Comparison of ENCODE assay signal across 8 cellular contexts in the genomic region with DNA sequence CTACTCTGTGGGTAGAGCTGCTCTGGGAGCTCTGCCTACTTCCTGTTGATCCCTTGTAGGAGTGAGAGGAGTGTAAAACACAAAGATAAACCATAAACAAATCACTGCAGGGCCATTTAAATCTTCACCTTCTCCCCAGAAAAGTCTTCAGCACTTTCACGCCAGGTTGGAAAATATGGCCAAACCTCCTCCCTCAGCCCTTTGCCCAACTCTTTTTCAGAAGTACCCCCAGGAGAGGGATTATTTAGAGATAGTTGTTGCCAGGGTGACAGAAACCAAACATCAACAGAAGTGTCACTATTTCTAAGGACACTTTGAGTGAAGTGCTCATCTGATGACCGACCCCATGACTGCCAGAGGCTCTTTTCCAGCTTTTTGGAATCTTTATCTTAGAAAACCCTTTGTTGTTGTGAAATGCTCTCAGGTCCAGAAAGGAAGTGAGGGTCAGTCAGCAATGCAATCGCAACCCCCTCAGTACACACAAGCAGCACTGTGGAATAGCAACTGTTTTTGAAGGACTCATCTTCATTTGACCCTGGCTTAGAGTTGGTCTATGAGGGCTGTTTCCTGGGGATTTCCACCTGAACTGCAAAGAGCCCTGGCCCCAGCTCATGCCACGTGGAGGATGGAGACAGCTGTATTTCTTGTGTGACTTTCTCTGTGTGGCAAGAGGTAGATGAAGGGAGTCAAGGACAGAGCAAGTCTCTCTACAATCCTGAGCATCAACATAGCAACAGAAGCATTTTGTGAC. TPM values are rescaled to one million over a fixed set of nuclear protein-coding genes. Genes with fewer than 3 reads are reported as not detected.
A peak's percentile ranks its signal among the peaks of the same experiment; 100 is the strongest.
DNase-seq lines count a peak whose midpoint lies in the region; ATAC-seq and TF ChIP-seq lines count a peak whose summit lies in the region.
"Had no signal": no experiment of that assay in that cellular context is flagged by ENCODE, and none has a peak within 500 bp of the region (broad histone marks: within the 10 kb centered on the region; RNA-seq: fewer than 3 reads in every experiment).

No MANE protein-coding gene starts in this region.

- H3K9ac ChIP-seq in HUES48 (ENCODE audit: low read depth, low read length): no peak overlapping the region

- peak overlapping the region; percentile 11 for H3K4me3 Mint-ChIP-seq in central memory CD8-positive, alpha-beta T cell
- H3K4me3 Mint-ChIP-seq in natural killer cell: no peak overlapping the region

- no peaks in the 10 kb centered on the region for H3K9me3 ChIP-seq in HUES48 (ENCODE audit: control insufficient read depth, insufficient read depth, low read length)

- peaks cover 23% of the 10 kb centered on the region for H3K4me1 ChIP-seq in HUES48 (ENCODE audit: control insufficient read depth, insufficient read depth, low read length)

- no peaks in the 10 kb centered on the region; the same call in 1 of the 2 replicates for H3K27me3 ChIP-seq in HUES48 (ENCODE audit: control insufficient read depth, insufficient read depth, low read length)

- TF ChIP-seq CTCF in GM10266 (IDR thresholded peaks at IDR 0.05; ENCODE audit: control insufficient read depth, insufficient read depth, low read depth, missing control alignments) (no peak), natural killer cell (IDR thresholded peaks at IDR 0.05) (no peak), foreskin fibroblast (IDR thresholded peaks at IDR 0.05; ENCODE audit: low read depth, low read length) (no peak)

- H3K4me1 Mint-ChIP-seq in central memory CD8-positive, alpha-beta T cell: peaks cover 27% of the 10 kb centered on the region
- H3K4me1 Mint-ChIP-seq in natural killer cell: peaks cover 22 to 26% of the 10 kb centered on the region in 2 donors

- H3K27ac ChIP-seq in HUES48 (ENCODE audit: low read depth, low read length): peak overlapping the region; percentile 65

- DNase-seq in GM10266 (ENCODE audit: extremely low spot score) (peak; percentile 39), natural killer cell (no peak), NCI-H446 (lab: John Stamatoyannopoulos, UW) (no peak), foreskin fibroblast (no peak)
- no peak for DNase-seq in central memory CD8-positive, alpha-beta T cell (ENCODE audit: low spot score in 2 of 2)
- no peak for DNase-seq in activated CD8-positive, alpha-beta memory T cell treated with anti-CD3 and anti-CD28 coated beads, Interleukin-2, amount 50 U/mL, for 48 hours

- intact Hi-C loops in natural killer cell (cut with micrococcal nuclease): no loop called here

- H3K27me3 Mint-ChIP-seq in central memory CD8-positive, alpha-beta T cell: peaks cover under 1% of the 10 kb centered on the region
- H3K27me3 Mint-ChIP-seq in natural killer cell (ENCODE audit: low read depth in 2 of 2): peaks cover 5 to 8% of the 10 kb centered on the region in 2 donors

- peak; percentile 16 for ATAC-seq in central memory CD8-positive, alpha-beta T cell (replicated peaks; ENCODE audit: extremely low read depth, poor library complexity, severe bottlenecking)
- ATAC-seq in natural killer cell: peak; percentile 7 to 33 (median 30)

- H3K4me3 ChIP-seq in HUES48 (ENCODE audit: low read depth, low read length): no peak overlapping the region
- H3K4me3 ChIP-seq in foreskin fibroblast (ENCODE audit: low read depth in 1 of 2, low read length in 2 of 2): no peak overlapping the region
- H3K4me3 ChIP-seq: coronary artery had no signal

- H3K36me3 Mint-ChIP-seq in central memory CD8-positive, alpha-beta T cell (ENCODE audit: insufficient read depth): peaks cover 6% of the 10 kb centered on the region
- no peaks in the 10 kb centered on the region for H3K36me3 Mint-ChIP-seq in natural killer cell

- H3K9me3 Mint-ChIP-seq in central memory CD8-positive, alpha-beta T cell: no peaks in the 10 kb centered on the region
- H3K9me3 Mint-ChIP-seq in natural killer cell: peaks cover 0 to 2% of the 10 kb centered on the region in 2 donors

- no peaks in the 10 kb centered on the region for H3K36me3 ChIP-seq in HUES48 (ENCODE audit: control insufficient read depth, insufficient read depth, low read length)

- H3K27ac Mint-ChIP-seq in central memory CD8-positive, alpha-beta T cell (ENCODE audit: low read depth): no peak overlapping the region
- H3K27ac Mint-ChIP-seq in natural killer cell: peak overlapping the region in 1 of 2 donors; percentile 56

RNA-seq across cellular contexts. Expression of gene PPP1R21, which starts 24.6 kb away (rescaled TPM):
- total RNA-seq in natural killer cell: 10 to 100 TPM; 29.1 to 40.1 (median 36.3) TPM
